8 cellular contexts compared by ENCODE assay signal in the genomic region with DNA sequence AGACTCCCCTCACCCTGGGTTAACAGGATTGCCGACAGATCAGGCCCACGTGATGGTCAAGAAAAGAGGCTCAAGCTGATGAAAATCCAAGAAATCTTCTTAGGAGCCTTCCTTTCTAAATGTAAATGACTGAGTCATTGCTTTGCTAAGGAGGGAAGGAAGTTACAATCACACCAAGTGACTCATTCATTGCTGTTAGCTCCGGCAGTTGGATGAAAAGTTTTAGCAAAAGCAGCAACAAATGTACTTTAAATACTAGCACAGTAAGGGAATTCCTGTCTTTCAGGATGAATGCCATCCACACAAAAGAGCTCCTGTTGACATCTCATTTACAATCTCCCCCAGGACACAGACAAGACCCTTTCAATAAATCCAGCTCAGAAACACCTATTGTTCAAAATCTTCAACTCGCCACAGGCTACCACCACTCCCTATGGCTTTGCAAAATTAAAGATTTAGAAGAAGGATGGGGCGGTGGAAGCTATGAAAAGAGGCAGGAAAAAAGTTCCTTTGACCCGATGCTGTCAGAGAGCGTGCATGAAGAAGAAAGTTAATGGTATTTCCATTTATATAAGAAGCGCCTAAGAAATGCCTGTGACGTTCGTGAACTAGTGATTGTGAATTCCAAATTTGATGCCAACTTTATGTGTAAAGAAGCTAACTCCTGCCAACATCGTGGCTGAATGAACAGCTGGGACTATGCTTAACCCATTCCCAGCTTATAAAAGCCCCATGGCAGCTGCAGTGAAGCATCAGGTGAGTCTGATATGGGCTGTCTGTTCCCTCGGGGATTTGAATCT.
A peak's percentile ranks its signal among the peaks of the same experiment; 100 is the strongest.
DNase-seq lines count a peak whose midpoint lies in the region; ATAC-seq, FAIRE-seq and TF ChIP-seq lines count a peak whose summit lies in the region.

No MANE protein-coding gene starts in this region.

- no peaks in the 10 kb centered on the region for H3K27me3 ChIP-seq in mucosa of rectum (ENCODE audit: control insufficient read depth in 2 of 2, insufficient read depth in 2 of 2, low read length in 2 of 2)

- H3K4me1 ChIP-seq in mucosa of rectum (ENCODE audit: control insufficient read depth in 2 of 2, insufficient read depth in 2 of 2, low read length in 2 of 2), result peaks cover 28 to 43% of the 10 kb centered on the region in 2 donors

- no peak overlapping the region for H3K27ac Mint-ChIP-seq in T-helper 17 cell
- no peak overlapping the region for H3K27ac Mint-ChIP-seq in glutamatergic neuron (ENCODE audit: unreplicated experiment)

- no peaks in the 10 kb centered on the region for H3K36me3 Mint-ChIP-seq in T-helper 17 cell (ENCODE audit: low read depth)
- H3K36me3 Mint-ChIP-seq in glutamatergic neuron (ENCODE audit: unreplicated experiment), result no peaks in the 10 kb centered on the region

- no peaks in the 10 kb centered on the region for H3K9me3 Mint-ChIP-seq in glutamatergic neuron (ENCODE audit: unreplicated experiment)

- H3K4me1 Mint-ChIP-seq in T-helper 17 cell (peaks cover 10% of the 10 kb centered on the region), glutamatergic neuron (ENCODE audit: low read depth, unreplicated experiment) (no peaks in the 10 kb centered on the region)

- ATAC-seq in T-helper 17 cell, result peak; percentile 27
- peak; percentile 79 for ATAC-seq in esophagus mucosa
- ATAC-seq in GM21367 (IDR thresholded peaks at IDR 0.05; ENCODE audit: unreplicated experiment), result no peak

- peak overlapping the region; percentile 92 to 96 for H3K27ac ChIP-seq in mucosa of rectum (ENCODE audit: low read depth in 2 of 2, low read length in 2 of 2)

- DNase-seq in GDM1 (lab: John Stamatoyannopoulos, UW), result peak; percentile 30
- DNase-seq in M059J (ENCODE audit: low read depth), result peak; percentile 95
- no peak for DNase-seq in T-helper 17 cell
- DNase-seq in HTR-8/SVneo (ENCODE audit: insufficient read length, low spot score), result no peak
- no peak for DNase-seq in glutamatergic neuron

- no peaks in the 10 kb centered on the region for H3K36me3 ChIP-seq in mucosa of rectum (ENCODE audit: control insufficient read depth in 2 of 2, insufficient read depth in 2 of 2, low read length in 2 of 2)

- peak overlapping the region; percentile 69 to 72 for H3K4me3 ChIP-seq in mucosa of rectum (ENCODE audit: low read length in 2 of 2)

- TF ChIP-seq CTCF in glutamatergic neuron (IDR thresholded peaks at IDR 0.05; ENCODE audit: partially characterized antibody, unreplicated experiment), result no peak

- H3K9me3 ChIP-seq in T-helper 17 cell (ENCODE audit: control insufficient read depth, low read length, poor library complexity, severe bottlenecking) (no peaks in the 10 kb centered on the region), mucosa of rectum (ENCODE audit: control insufficient read depth in 2 of 2, low read length in 2 of 2) (no peaks in the 10 kb centered on the region)

- no peak overlapping the region for H3K4me3 Mint-ChIP-seq in T-helper 17 cell
- H3K4me3 Mint-ChIP-seq in glutamatergic neuron (ENCODE audit: unreplicated experiment), result no peak overlapping the region

- FAIRE-seq in HTR-8/SVneo (lab: Jason Lieb, UNC), result no peak

- H3K27me3 Mint-ChIP-seq in T-helper 17 cell (no peaks in the 10 kb centered on the region), glutamatergic neuron (ENCODE audit: unreplicated experiment) (no peaks in the 10 kb centered on the region)

- peak overlapping the region; percentile 73 to 74 for H3K9ac ChIP-seq in mucosa of rectum (ENCODE audit: low read depth in 1 of 2, low read length in 2 of 2)

Comparison
In these comparisons a context has a peak if more than half of its experiments do, and no peak if none do; other contexts are left out.
1. DNase-seq: peak in GDM1 (single experiment) and M059J (single experiment); none in T-helper 17 cell (0 of 3), HTR-8/SVneo (single experiment) and glutamatergic neuron (single experiment).